8 cellular contexts compared by ENCODE assay signal in genomic region chr19:41324921-41325639, GRCh38. TPM values are rescaled to one million over a fixed set of nuclear protein-coding genes. Genes with fewer than 3 reads are reported as not detected.
DNase-seq lines count a peak whose midpoint lies in the region; ATAC-seq lines count a peak whose summit lies in the region.

No MANE protein-coding gene starts in this region.

- ATAC-seq in activated T-cell treated with anti-CD3 and anti-CD28 coated beads, Interleukin-2, amount 50 U/mL, for 4 hours, result no peak
- ATAC-seq in HG03469 (IDR thresholded peaks at IDR 0.05; ENCODE audit: unreplicated experiment), result no peak

- no peaks in the 10 kb centered on the region for H3K27me3 Mint-ChIP-seq in activated naive CD4-positive, alpha-beta T cell treated with anti-CD3 and anti-CD28 coated beads, Interleukin-2, amount 50 U/mL, for 24 hours
- H3K27me3 Mint-ChIP-seq in activated T-cell treated with anti-CD3 and anti-CD28 coated beads, Interleukin-2, amount 50 U/mL, for 4 hours (ENCODE audit: low read depth), result no peaks in the 10 kb centered on the region

- H3K4me1 Mint-ChIP-seq in activated naive CD4-positive, alpha-beta T cell treated with anti-CD3 and anti-CD28 coated beads, Interleukin-2, amount 50 U/mL, for 24 hours, result peaks cover 57% of the 10 kb centered on the region
- peaks cover 47% of the 10 kb centered on the region for H3K4me1 Mint-ChIP-seq in activated T-cell treated with anti-CD3 and anti-CD28 coated beads, Interleukin-2, amount 50 U/mL, for 4 hours (ENCODE audit: low read depth)

- H3K27ac Mint-ChIP-seq in activated naive CD4-positive, alpha-beta T cell treated with anti-CD3 and anti-CD28 coated beads, Interleukin-2, amount 50 U/mL, for 24 hours, result peak overlapping the region; percentile 92

- DNase-seq in activated naive CD4-positive, alpha-beta T cell treated with anti-CD3 and anti-CD28 coated beads, Interleukin-2, amount 50 U/mL, for 16 hours, result no peak
- no peak for DNase-seq in activated T-cell treated with anti-CD3 and anti-CD28 coated beads, Interleukin-2, amount 50 U/mL, for 4 hours
- DNase-seq in cardiac septum (ENCODE audit: low spot score) (peak; percentile 89), posterior vena cava (ENCODE audit: low spot score) (peak; percentile 90), DMS79 treated with DMSO at 0.1 percent for 48 hours (lab: John Stamatoyannopoulos, UW) (no peak), NCI-H446 treated with DMSO at 0.1 percent for 48 hours (lab: John Stamatoyannopoulos, UW) (no peak)

- no peak overlapping the region for H3K4me3 Mint-ChIP-seq in activated naive CD4-positive, alpha-beta T cell treated with anti-CD3 and anti-CD28 coated beads, Interleukin-2, amount 50 U/mL, for 24 hours
- H3K4me3 Mint-ChIP-seq in activated T-cell treated with anti-CD3 and anti-CD28 coated beads, Interleukin-2, amount 50 U/mL, for 4 hours, result peak overlapping the region; percentile 46

- H3K36me3 Mint-ChIP-seq in activated naive CD4-positive, alpha-beta T cell treated with anti-CD3 and anti-CD28 coated beads, Interleukin-2, amount 50 U/mL, for 24 hours, result peaks cover 3% of the 10 kb centered on the region
- peaks cover 22% of the 10 kb centered on the region for H3K36me3 Mint-ChIP-seq in activated T-cell treated with anti-CD3 and anti-CD28 coated beads, Interleukin-2, amount 50 U/mL, for 4 hours (ENCODE audit: insufficient read depth)

- H3K9me3 Mint-ChIP-seq in activated naive CD4-positive, alpha-beta T cell treated with anti-CD3 and anti-CD28 coated beads, Interleukin-2, amount 50 U/mL, for 24 hours, result no peaks in the 10 kb centered on the region
- no peaks in the 10 kb centered on the region for H3K9me3 Mint-ChIP-seq in activated T-cell treated with anti-CD3 and anti-CD28 coated beads, Interleukin-2, amount 50 U/mL, for 4 hours

- intact Hi-C loops in cardiac septum (cut with DNase I) (loop anchor here (5.0 kb wide), 1 partner anchor 102 kb away; the partner anchor contains the start of gene B3GNT8), posterior vena cava (cut with DNase I) (no loop called here)

RNA-seq across cellular contexts. Expression of gene CCDC97, which starts 15.1 kb away (rescaled TPM):
- 10 to 100 TPM; 33.8 to 40.5 (median 35.1) TPM for total RNA-seq in activated T-cell treated with anti-CD3 and anti-CD28 coated beads, Interleukin-2, amount 50 U/mL, for 4 hours
- total RNA-seq in cardiac septum (17.0 TPM), posterior vena cava (10 to 100 TPM; 17.5 to 23.9 TPM)

RNA-seq across cellular contexts. Expression of gene TGFB1, which starts 28.6 kb away (rescaled TPM):
- total RNA-seq in activated T-cell treated with anti-CD3 and anti-CD28 coated beads, Interleukin-2, amount 50 U/mL, for 4 hours, result 100 to 1,000 TPM; 134 to 168 (median 142) TPM
- 26.4 TPM for total RNA-seq in cardiac septum
- total RNA-seq in posterior vena cava, result 10 to 100 TPM; 43.8 to 61.5 TPM

RNA-seq across cellular contexts. Expression of gene B9D2, which starts 38.9 kb away (rescaled TPM):
- total RNA-seq in activated T-cell treated with anti-CD3 and anti-CD28 coated beads, Interleukin-2, amount 50 U/mL, for 4 hours, result 1 to 10 TPM; 5.4 to 5.7 (median 5.7) TPM
- total RNA-seq in cardiac septum (1.9 TPM), posterior vena cava (1 to 10 TPM; 3.7 to 4.2 TPM)

RNA-seq across cellular contexts. Expression of gene TMEM91, which starts 51.3 kb away (rescaled TPM):
- 1 to 10 TPM; 1.2 to 2.4 (median 1.5) TPM for total RNA-seq in activated T-cell treated with anti-CD3 and anti-CD28 coated beads, Interleukin-2, amount 50 U/mL, for 4 hours
- 2.9 TPM for total RNA-seq in cardiac septum
- 1 to 10 TPM; 6.4 to 8.3 TPM for total RNA-seq in posterior vena cava

Comparison
In these comparisons a context has a peak if more than half of its experiments do, and no peak if none do; other contexts are left out.
1. DNase-seq: peak in cardiac septum (single experiment) and posterior vena cava (single experiment); none in activated naive CD4-positive, alpha-beta T cell treated with anti-CD3 and anti-CD28 coated beads, Interleukin-2, amount 50 U/mL, for 16 hours (single experiment), activated T-cell treated with anti-CD3 and anti-CD28 coated beads, Interleukin-2, amount 50 U/mL, for 4 hours (single experiment), DMS79 treated with DMSO at 0.1 percent for 48 hours (single experiment) and NCI-H446 treated with DMSO at 0.1 percent for 48 hours (single experiment).